ENCODE assay signal across 2 cellular contexts in genomic region chrX:29693912-29694311, GRCh38.
A peak's percentile ranks its signal among the peaks of the same experiment; 100 is the strongest.
TF ChIP-seq lines count a peak whose summit lies in the region.

No MANE protein-coding gene starts in this region.

TF ChIP-seq in A549, 52 proteins besides CTCF, POLR2A, EP300 and RAD21 (continued from another document):
- TF ChIP-seq REST (IDR thresholded peaks at IDR 0.05), result no peak
- TF ChIP-seq ELK1 (IDR thresholded peaks at IDR 0.05; ENCODE audit: low read depth, low read length), result no peak

TF ChIP-seq in SK-N-SH, 30 proteins besides CTCF, POLR2A, EP300 and RAD21 (continued from another document):
- TF ChIP-seq REST (IDR thresholded peaks at IDR 0.05; ENCODE audit: low read depth, low read length) (no peak), YY1 (IDR thresholded peaks at IDR 0.05; ENCODE audit: low read depth) (no peak), CHD2 (IDR thresholded peaks at IDR 0.05; ENCODE audit: low read length, partially characterized antibody) (no peak), USF2 (IDR thresholded peaks at IDR 0.05; ENCODE audit: borderline replicate concordance, low read depth, low read length) (no peak), MEF2A (IDR thresholded peaks at IDR 0.05; ENCODE audit: borderline replicate concordance, low read depth) (peak; percentile 86), TEAD4 (IDR thresholded peaks at IDR 0.05; ENCODE audit: borderline replicate concordance, insufficient read depth) (0 out of 2 replicates have a peak, but pooled peaks have one; percentile 57), FOXM1 (IDR thresholded peaks at IDR 0.05; ENCODE audit: low read depth) (0 out of 2 replicates have a peak, but pooled peaks have one; percentile 30), FOSL2 (IDR thresholded peaks at IDR 0.05; ENCODE audit: borderline replicate concordance, low read depth) (peak; percentile 24; the same call in 1 of the 2 replicates)
TF ChIP-seq in SK-N-SH: peak in this region for 9.
